ENCODE assay signal across 1 cellular context in the genomic region with DNA sequence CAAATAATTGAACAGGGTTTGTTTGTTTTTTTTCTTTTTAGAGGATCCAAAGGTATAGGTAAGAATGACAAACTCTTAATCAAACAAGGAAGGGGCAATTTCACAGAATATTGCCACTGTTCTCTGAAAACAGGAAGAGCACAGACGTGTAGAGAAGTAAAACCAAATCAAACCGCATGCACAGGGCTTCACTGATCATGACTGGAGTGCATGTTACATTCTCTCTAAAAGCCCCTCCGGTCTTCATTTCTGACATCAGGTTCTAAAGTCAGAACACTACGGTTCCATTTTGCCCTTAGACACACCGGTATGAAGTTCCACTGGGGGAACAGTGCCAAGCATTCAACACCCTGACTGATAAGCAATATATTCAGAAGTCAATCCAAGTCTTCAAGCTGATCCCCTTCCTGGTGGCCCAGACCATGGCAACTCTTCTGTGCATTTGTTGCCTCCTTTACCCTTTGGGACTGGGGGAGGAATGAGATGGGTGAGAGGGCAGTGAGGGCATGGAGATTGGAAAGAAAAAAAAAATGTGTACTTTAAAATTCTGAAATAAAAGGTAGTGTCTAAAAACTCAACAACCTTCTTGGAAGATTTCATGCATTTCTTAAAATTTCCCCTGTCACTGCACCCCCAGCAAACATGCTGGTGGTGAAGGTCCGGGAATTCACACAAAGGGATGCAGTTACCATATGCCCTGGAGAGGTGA.
TF ChIP-seq lines count a peak whose summit lies in the region.

No MANE protein-coding gene starts in this region.

TF ChIP-seq in HepG2, 621 proteins besides CTCF, POLR2A, EP300 and RAD21 (continued from another document):
- TF ChIP-seq, protein P1, sequence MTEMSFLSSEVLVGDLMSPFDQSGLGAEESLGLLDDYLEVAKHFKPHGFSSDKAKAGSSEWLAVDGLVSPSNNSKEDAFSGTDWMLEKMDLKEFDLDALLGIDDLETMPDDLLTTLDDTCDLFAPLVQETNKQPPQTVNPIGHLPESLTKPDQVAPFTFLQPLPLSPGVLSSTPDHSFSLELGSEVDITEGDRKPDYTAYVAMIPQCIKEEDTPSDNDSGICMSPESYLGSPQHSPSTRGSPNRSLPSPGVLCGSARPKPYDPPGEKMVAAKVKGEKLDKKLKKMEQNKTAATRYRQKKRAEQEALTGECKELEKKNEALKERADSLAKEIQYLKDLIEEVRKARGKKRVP (CRISPR knock-in tag; IDR thresholded peaks at IDR 0.05), result 0 out of 4 replicates have a peak, but pooled peaks of 1 of the 2 experiments have one; percentile 28
- TF ChIP-seq ZBTB7A (CRISPR knock-in tag; IDR thresholded peaks at IDR 0.05) (no peak), TBL1XR1 (IDR thresholded peaks at IDR 0.05; ENCODE audit: borderline replicate concordance, low read length, partially characterized antibody) (no peak), SATB2 (CRISPR knock-in tag; IDR thresholded peaks at IDR 0.05) (0 out of 2 replicates have a peak, but pooled peaks have one; percentile 28), CREM (IDR thresholded peaks at IDR 0.05) (no peak), CREM (CRISPR knock-in tag; IDR thresholded peaks at IDR 0.05) (no peak), SOX5 (CRISPR knock-in tag; IDR thresholded peaks at IDR 0.05; ENCODE audit: borderline replicate concordance) (0 out of 2 replicates have a peak, but pooled peaks have one; percentile 16), HOXA5 (CRISPR knock-in tag; IDR thresholded peaks at IDR 0.05) (peak; percentile 19; the same call in 1 of the 2 replicates), NFE2L1 (CRISPR knock-in tag; IDR thresholded peaks at IDR 0.05; ENCODE audit: borderline replicate concordance) (no peak), ASH2L (IDR thresholded peaks at IDR 0.05; ENCODE audit: insufficient read length, low read depth, low read length) (peak; percentile 18), HMG20B (CRISPR knock-in tag; conservative IDR thresholded peaks at IDR 0.05) (0 out of 2 replicates have a peak, but pooled peaks have one; percentile 15), MED1 (CRISPR knock-in tag; IDR thresholded peaks at IDR 0.05) (peak; percentile 44; the same call in 1 of the 2 replicates), RORA (CRISPR knock-in tag; IDR thresholded peaks at IDR 0.05) (no peak), ZNF761 (CRISPR knock-in tag; conservative IDR thresholded peaks at IDR 0.05) (0 out of 2 replicates have a peak, but pooled peaks have one; percentile 50), KMT2A (CRISPR knock-in tag; IDR thresholded peaks at IDR 0.05) (0 out of 2 replicates have a peak, but pooled peaks have one; percentile 5), ZFX (CRISPR knock-in tag; IDR thresholded peaks at IDR 0.05; ENCODE audit: low read depth) (no peak), FOXJ3 (CRISPR knock-in tag; IDR thresholded peaks at IDR 0.05; ENCODE audit: borderline replicate concordance) (0 out of 2 replicates have a peak, but pooled peaks have one; percentile 10), HOXA3 (CRISPR knock-in tag; IDR thresholded peaks at IDR 0.05) (peak; percentile 2; the same call in 1 of the 2 replicates), ZNF678 (CRISPR knock-in tag; IDR thresholded peaks at IDR 0.05) (0 out of 2 replicates have a peak, but pooled peaks have one; percentile 32), ETV5 (CRISPR knock-in tag; IDR thresholded peaks at IDR 0.05; ENCODE audit: borderline replicate concordance) (0 out of 2 replicates have a peak, but pooled peaks have one; percentile 13), ZC3H13 (CRISPR knock-in tag; IDR thresholded peaks at IDR 0.05) (peak; percentile 63; the same call in 1 of the 2 replicates), ZBTB38 (CRISPR knock-in tag; IDR thresholded peaks at IDR 0.05) (no peak), SSRP1 (CRISPR knock-in tag; IDR thresholded peaks at IDR 0.05) (peak; percentile 71; the same call in 1 of the 2 replicates), ZIK1 (CRISPR knock-in tag; IDR thresholded peaks at IDR 0.05; ENCODE audit: borderline replicate concordance, low read depth) (peak; percentile 34; the same call in 1 of the 2 replicates), ZNF543 (CRISPR knock-in tag; IDR thresholded peaks at IDR 0.05) (0 out of 2 replicates have a peak, but pooled peaks have one; percentile 9), KDM1A (CRISPR knock-in tag; IDR thresholded peaks at IDR 0.05) (no peak), REPIN1 (CRISPR knock-in tag; IDR thresholded peaks at IDR 0.05; ENCODE audit: borderline replicate concordance, low read depth) (peak; percentile 17; the same call in 1 of the 2 replicates), SMYD3 (CRISPR knock-in tag; IDR thresholded peaks at IDR 0.05) (0 out of 2 replicates have a peak, but pooled peaks have one; percentile 15), HMG20A (CRISPR knock-in tag; IDR thresholded peaks at IDR 0.05; ENCODE audit: borderline replicate concordance) (0 out of 2 replicates have a peak, but pooled peaks have one; percentile 6), STAT5B (CRISPR knock-in tag; IDR thresholded peaks at IDR 0.05) (no peak)
- TF ChIP-seq, protein P2, sequence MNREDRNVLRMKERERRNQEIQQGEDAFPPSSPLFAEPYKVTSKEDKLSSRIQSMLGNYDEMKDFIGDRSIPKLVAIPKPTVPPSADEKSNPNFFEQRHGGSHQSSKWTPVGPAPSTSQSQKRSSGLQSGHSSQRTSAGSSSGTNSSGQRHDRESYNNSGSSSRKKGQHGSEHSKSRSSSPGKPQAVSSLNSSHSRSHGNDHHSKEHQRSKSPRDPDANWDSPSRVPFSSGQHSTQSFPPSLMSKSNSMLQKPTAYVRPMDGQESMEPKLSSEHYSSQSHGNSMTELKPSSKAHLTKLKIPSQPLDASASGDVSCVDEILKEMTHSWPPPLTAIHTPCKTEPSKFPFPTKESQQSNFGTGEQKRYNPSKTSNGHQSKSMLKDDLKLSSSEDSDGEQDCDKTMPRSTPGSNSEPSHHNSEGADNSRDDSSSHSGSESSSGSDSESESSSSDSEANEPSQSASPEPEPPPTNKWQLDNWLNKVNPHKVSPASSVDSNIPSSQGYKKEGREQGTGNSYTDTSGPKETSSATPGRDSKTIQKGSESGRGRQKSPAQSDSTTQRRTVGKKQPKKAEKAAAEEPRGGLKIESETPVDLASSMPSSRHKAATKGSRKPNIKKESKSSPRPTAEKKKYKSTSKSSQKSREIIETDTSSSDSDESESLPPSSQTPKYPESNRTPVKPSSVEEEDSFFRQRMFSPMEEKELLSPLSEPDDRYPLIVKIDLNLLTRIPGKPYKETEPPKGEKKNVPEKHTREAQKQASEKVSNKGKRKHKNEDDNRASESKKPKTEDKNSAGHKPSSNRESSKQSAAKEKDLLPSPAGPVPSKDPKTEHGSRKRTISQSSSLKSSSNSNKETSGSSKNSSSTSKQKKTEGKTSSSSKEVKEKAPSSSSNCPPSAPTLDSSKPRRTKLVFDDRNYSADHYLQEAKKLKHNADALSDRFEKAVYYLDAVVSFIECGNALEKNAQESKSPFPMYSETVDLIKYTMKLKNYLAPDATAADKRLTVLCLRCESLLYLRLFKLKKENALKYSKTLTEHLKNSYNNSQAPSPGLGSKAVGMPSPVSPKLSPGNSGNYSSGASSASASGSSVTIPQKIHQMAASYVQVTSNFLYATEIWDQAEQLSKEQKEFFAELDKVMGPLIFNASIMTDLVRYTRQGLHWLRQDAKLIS (CRISPR knock-in tag; IDR thresholded peaks at IDR 0.05), result peak; percentile 82; the same call in 1 of the 2 replicates
- TF ChIP-seq, protein P3, sequence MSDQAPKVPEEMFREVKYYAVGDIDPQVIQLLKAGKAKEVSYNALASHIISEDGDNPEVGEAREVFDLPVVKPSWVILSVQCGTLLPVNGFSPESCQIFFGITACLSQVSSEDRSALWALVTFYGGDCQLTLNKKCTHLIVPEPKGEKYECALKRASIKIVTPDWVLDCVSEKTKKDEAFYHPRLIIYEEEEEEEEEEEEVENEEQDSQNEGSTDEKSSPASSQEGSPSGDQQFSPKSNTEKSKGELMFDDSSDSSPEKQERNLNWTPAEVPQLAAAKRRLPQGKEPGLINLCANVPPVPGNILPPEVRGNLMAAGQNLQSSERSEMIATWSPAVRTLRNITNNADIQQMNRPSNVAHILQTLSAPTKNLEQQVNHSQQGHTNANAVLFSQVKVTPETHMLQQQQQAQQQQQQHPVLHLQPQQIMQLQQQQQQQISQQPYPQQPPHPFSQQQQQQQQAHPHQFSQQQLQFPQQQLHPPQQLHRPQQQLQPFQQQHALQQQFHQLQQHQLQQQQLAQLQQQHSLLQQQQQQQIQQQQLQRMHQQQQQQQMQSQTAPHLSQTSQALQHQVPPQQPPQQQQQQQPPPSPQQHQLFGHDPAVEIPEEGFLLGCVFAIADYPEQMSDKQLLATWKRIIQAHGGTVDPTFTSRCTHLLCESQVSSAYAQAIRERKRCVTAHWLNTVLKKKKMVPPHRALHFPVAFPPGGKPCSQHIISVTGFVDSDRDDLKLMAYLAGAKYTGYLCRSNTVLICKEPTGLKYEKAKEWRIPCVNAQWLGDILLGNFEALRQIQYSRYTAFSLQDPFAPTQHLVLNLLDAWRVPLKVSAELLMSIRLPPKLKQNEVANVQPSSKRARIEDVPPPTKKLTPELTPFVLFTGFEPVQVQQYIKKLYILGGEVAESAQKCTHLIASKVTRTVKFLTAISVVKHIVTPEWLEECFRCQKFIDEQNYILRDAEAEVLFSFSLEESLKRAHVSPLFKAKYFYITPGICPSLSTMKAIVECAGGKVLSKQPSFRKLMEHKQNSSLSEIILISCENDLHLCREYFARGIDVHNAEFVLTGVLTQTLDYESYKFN (CRISPR knock-in tag; conservative IDR thresholded peaks at IDR 0.05), result peak; percentile 22
- TF ChIP-seq, protein P4, sequence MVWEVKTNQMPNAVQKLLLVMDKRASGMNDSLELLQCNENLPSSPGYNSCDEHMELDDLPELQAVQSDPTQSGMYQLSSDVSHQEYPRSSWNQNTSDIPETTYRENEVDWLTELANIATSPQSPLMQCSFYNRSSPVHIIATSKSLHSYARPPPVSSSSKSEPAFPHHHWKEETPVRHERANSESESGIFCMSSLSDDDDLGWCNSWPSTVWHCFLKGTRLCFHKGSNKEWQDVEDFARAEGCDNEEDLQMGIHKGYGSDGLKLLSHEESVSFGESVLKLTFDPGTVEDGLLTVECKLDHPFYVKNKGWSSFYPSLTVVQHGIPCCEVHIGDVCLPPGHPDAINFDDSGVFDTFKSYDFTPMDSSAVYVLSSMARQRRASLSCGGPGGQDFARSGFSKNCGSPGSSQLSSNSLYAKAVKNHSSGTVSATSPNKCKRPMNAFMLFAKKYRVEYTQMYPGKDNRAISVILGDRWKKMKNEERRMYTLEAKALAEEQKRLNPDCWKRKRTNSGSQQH (CRISPR knock-in tag; IDR thresholded peaks at IDR 0.05; ENCODE audit: low read depth), result no peak
- TF ChIP-seq, protein P5, sequence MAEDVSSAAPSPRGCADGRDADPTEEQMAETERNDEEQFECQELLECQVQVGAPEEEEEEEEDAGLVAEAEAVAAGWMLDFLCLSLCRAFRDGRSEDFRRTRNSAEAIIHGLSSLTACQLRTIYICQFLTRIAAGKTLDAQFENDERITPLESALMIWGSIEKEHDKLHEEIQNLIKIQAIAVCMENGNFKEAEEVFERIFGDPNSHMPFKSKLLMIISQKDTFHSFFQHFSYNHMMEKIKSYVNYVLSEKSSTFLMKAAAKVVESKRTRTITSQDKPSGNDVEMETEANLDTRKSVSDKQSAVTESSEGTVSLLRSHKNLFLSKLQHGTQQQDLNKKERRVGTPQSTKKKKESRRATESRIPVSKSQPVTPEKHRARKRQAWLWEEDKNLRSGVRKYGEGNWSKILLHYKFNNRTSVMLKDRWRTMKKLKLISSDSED (CRISPR knock-in tag; IDR thresholded peaks at IDR 0.05), result no peak
- TF ChIP-seq, protein P6, sequence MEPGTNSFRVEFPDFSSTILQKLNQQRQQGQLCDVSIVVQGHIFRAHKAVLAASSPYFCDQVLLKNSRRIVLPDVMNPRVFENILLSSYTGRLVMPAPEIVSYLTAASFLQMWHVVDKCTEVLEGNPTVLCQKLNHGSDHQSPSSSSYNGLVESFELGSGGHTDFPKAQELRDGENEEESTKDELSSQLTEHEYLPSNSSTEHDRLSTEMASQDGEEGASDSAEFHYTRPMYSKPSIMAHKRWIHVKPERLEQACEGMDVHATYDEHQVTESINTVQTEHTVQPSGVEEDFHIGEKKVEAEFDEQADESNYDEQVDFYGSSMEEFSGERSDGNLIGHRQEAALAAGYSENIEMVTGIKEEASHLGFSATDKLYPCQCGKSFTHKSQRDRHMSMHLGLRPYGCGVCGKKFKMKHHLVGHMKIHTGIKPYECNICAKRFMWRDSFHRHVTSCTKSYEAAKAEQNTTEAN (CRISPR knock-in tag; conservative IDR thresholded peaks at IDR 0.05), result 0 out of 2 replicates have a peak, but pooled peaks have one; percentile 6
- TF ChIP-seq, protein P7, sequence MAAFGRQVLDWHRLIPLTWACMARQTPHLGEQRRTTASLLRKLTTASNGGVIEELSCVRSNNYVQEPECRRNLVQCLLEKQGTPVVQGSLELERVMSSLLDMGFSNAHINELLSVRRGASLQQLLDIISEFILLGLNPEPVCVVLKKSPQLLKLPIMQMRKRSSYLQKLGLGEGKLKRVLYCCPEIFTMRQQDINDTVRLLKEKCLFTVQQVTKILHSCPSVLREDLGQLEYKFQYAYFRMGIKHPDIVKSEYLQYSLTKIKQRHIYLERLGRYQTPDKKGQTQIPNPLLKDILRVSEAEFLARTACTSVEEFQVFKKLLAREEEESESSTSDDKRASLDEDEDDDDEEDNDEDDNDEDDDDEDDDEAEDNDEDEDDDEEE (CRISPR knock-in tag; IDR thresholded peaks at IDR 0.05), result no peak
- TF ChIP-seq, protein P8, sequence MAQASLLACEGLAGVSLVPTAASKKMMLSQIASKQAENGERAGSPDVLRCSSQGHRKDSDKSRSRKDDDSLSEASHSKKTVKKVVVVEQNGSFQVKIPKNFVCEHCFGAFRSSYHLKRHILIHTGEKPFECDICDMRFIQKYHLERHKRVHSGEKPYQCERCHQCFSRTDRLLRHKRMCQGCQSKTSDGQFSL (CRISPR knock-in tag; IDR thresholded peaks at IDR 0.05), result 0 out of 2 replicates have a peak, but pooled peaks have one; percentile 65
- TF ChIP-seq, protein P9, sequence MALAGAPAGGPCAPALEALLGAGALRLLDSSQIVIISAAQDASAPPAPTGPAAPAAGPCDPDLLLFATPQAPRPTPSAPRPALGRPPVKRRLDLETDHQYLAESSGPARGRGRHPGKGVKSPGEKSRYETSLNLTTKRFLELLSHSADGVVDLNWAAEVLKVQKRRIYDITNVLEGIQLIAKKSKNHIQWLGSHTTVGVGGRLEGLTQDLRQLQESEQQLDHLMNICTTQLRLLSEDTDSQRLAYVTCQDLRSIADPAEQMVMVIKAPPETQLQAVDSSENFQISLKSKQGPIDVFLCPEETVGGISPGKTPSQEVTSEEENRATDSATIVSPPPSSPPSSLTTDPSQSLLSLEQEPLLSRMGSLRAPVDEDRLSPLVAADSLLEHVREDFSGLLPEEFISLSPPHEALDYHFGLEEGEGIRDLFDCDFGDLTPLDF (CRISPR knock-in tag; IDR thresholded peaks at IDR 0.05), result peak; percentile 46; the same call in 1 of the 2 replicates
- TF ChIP-seq, protein P10, sequence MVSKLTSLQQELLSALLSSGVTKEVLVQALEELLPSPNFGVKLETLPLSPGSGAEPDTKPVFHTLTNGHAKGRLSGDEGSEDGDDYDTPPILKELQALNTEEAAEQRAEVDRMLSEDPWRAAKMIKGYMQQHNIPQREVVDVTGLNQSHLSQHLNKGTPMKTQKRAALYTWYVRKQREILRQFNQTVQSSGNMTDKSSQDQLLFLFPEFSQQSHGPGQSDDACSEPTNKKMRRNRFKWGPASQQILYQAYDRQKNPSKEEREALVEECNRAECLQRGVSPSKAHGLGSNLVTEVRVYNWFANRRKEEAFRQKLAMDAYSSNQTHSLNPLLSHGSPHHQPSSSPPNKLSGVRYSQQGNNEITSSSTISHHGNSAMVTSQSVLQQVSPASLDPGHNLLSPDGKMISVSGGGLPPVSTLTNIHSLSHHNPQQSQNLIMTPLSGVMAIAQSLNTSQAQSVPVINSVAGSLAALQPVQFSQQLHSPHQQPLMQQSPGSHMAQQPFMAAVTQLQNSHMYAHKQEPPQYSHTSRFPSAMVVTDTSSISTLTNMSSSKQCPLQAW (CRISPR knock-in tag; IDR thresholded peaks at IDR 0.05), result 0 out of 2 replicates have a peak, but pooled peaks have one; percentile 8
